ENCODE assay signal across 23 cellular contexts in the genomic region with DNA sequence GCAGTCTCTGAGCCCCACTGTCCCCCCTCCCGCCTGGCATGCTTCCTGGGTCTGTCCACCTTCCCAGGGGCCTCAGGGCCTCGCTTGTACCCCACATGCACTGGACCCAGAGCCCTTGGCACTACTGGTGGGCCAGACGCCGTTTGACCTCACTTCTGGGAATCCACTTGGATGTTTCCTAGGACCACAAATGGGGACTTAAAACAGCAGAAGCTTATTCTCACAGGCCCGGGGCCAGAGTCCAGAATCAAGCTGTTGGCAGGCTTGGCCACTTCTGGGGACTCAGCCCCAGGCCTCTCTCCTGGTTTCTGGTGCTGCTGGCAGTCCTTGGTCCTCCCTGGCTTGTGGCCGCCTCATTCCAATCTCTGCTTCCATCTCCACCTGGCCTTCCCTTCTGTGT.
"Had no signal": no experiment of that assay in that cellular context is flagged by ENCODE, and none has a peak within 500 bp of the region (broad histone marks: within the 10 kb centered on the region; RNA-seq: fewer than 3 reads in every experiment).

No MANE protein-coding gene starts in this region.

- H3K36me3 Mint-ChIP-seq: immature natural killer cell; natural killer cell treated with Interleukin-12 subunit alpha and Interleukin-12 subunit beta and Interleukin-15 and Interleukin-18, amount 100 ng/mL, for 72 hours; stimulated activated effector memory CD8-positive, alpha-beta T cell treated with anti-CD3 and anti-CD28 coated beads, Interleukin-12 subunit alpha, Interleukin-12 subunit beta, amount 100 ng/mL, for 72 hours had no signal

- H3K27me3 ChIP-seq: body of pancreas, cardiac muscle cell, heart right ventricle, upper lobe of right lung had no signal

- H3K27ac ChIP-seq: body of pancreas, cardiac muscle cell, heart right ventricle, thoracic aorta, upper lobe of right lung, VCaP had no signal

- H3K4me1 Mint-ChIP-seq: activated CD4-positive, alpha-beta T cell treated with anti-CD3 and anti-CD28 coated beads, Interleukin-2, amount 10 ng/mL, durations not matched to agents 7 days and 5 days; activated naive CD8-positive, alpha-beta T cell treated with anti-CD3 and anti-CD28 coated beads, Interleukin-2, amount 50 U/mL, for 24 hours; immature natural killer cell; stimulated activated effector memory CD8-positive, alpha-beta T cell treated with anti-CD3 and anti-CD28 coated beads, Interleukin-12 subunit alpha, Interleukin-12 subunit beta, amount 100 ng/mL, for 72 hours had no signal

- H3K4me3 Mint-ChIP-seq: activated CD4-positive, alpha-beta T cell treated with anti-CD3 and anti-CD28 coated beads, Interleukin-2, amount 10 ng/mL, durations not matched to agents 7 days and 5 days; activated CD8-positive, alpha-beta T cell treated with anti-CD3 and anti-CD28 coated beads, Interleukin-2, amount 10 ng/mL, durations not matched to agents 7 days and 5 days; activated naive CD8-positive, alpha-beta T cell treated with anti-CD3 and anti-CD28 coated beads, Interleukin-2, amount 50 U/mL, for 24 hours; activated T-helper 1 cell treated with anti-CD3 and anti-CD28 coated beads, Interleukin-12 subunit alpha, Interleukin-12 subunit beta, Interleukin-2, Interleukin-4 antibody, amounts not matched to agents 30 ng/mL and 10 ng/mL and 1 ng/mL, durations not matched to agents 14 hours and 24 hours and 36 hours; dendritic cell treated with granulocyte-macrophage colony-stimulating factor and Interleukin-4, amounts not matched to agents 40 ng/mL and 50 ng/mL, for 4 days; immature natural killer cell; natural killer cell treated with Interleukin-12 subunit alpha and Interleukin-12 subunit beta and Interleukin-15 and Interleukin-18, amount 100 ng/mL, for 72 hours; stimulated activated effector memory CD8-positive, alpha-beta T cell treated with anti-CD3 and anti-CD28 coated beads, Interleukin-12 subunit alpha, Interleukin-12 subunit beta, amount 100 ng/mL, for 72 hours had no signal

- H3K27me3 Mint-ChIP-seq: activated CD4-positive, alpha-beta T cell treated with anti-CD3 and anti-CD28 coated beads, Interleukin-2, amount 10 ng/mL, durations not matched to agents 7 days and 5 days; activated naive CD8-positive, alpha-beta T cell treated with anti-CD3 and anti-CD28 coated beads, Interleukin-2, amount 50 U/mL, for 24 hours; natural killer cell treated with Interleukin-12 subunit alpha and Interleukin-12 subunit beta and Interleukin-15 and Interleukin-18, amount 100 ng/mL, for 72 hours had no signal

- DNase-seq: activated CD4-positive, alpha-beta T cell treated with anti-CD3 and anti-CD28 coated beads, Interleukin-2, amount 10 ng/mL, durations not matched to agents 7 days and 5 days; activated CD4-positive, CD25-positive, alpha-beta regulatory T cell treated with anti-CD3 and anti-CD28 coated beads, Interleukin-2, amount 50 U/mL, for 72 hours; activated CD8-positive, alpha-beta T cell treated with anti-CD3 and anti-CD28 coated beads, Interleukin-2, amount 10 ng/mL, durations not matched to agents 7 days and 5 days; activated gamma-delta T cell; activated naive CD4-positive, alpha-beta T cell treated with anti-CD3 and anti-CD28 coated beads, Interleukin-2, amount 50 U/mL, for 16 hours; activated naive CD8-positive, alpha-beta T cell treated with anti-CD3 and anti-CD28 coated beads, Interleukin-2, amount 50 U/mL, for 24 hours; body of pancreas; effector CD4-positive, alpha-beta T cell; heart right ventricle; immature natural killer cell; left ventricle myocardium superior; mammary epithelial cell; occipital lobe; stimulated activated CD4-positive, alpha-beta T cell treated with anti-CD3 and anti-CD28 coated beads, Interleukin-2, amount 100 ng/mL, for 24 hours; SW 1271; upper lobe of right lung had no signal

- H3K36me3 ChIP-seq: cardiac muscle cell, heart right ventricle, thoracic aorta, upper lobe of right lung had no signal

- H3K9me3 ChIP-seq: body of pancreas, heart right ventricle, thoracic aorta, upper lobe of right lung had no signal

- H3K27ac Mint-ChIP-seq: activated CD4-positive, alpha-beta T cell treated with anti-CD3 and anti-CD28 coated beads, Interleukin-2, amount 10 ng/mL, durations not matched to agents 7 days and 5 days; activated CD8-positive, alpha-beta T cell treated with anti-CD3 and anti-CD28 coated beads, Interleukin-2, amount 10 ng/mL, durations not matched to agents 7 days and 5 days; activated naive CD8-positive, alpha-beta T cell treated with anti-CD3 and anti-CD28 coated beads, Interleukin-2, amount 50 U/mL, for 24 hours; activated T-helper 1 cell treated with anti-CD3 and anti-CD28 coated beads, Interleukin-12 subunit alpha, Interleukin-12 subunit beta, Interleukin-2, Interleukin-4 antibody, amounts not matched to agents 30 ng/mL and 10 ng/mL and 1 ng/mL, durations not matched to agents 14 hours and 24 hours and 36 hours; dendritic cell treated with granulocyte-macrophage colony-stimulating factor and Interleukin-4, amounts not matched to agents 40 ng/mL and 50 ng/mL, for 4 days; immature natural killer cell; natural killer cell treated with Interleukin-12 subunit alpha and Interleukin-12 subunit beta and Interleukin-15 and Interleukin-18, amount 100 ng/mL, for 72 hours; stimulated activated effector memory CD8-positive, alpha-beta T cell treated with anti-CD3 and anti-CD28 coated beads, Interleukin-12 subunit alpha, Interleukin-12 subunit beta, amount 100 ng/mL, for 72 hours had no signal

- H3K9me3 Mint-ChIP-seq: activated CD4-positive, alpha-beta T cell treated with anti-CD3 and anti-CD28 coated beads, Interleukin-2, amount 10 ng/mL, durations not matched to agents 7 days and 5 days; activated naive CD8-positive, alpha-beta T cell treated with anti-CD3 and anti-CD28 coated beads, Interleukin-2, amount 50 U/mL, for 24 hours; activated T-helper 1 cell treated with anti-CD3 and anti-CD28 coated beads, Interleukin-12 subunit alpha, Interleukin-12 subunit beta, Interleukin-2, Interleukin-4 antibody, amounts not matched to agents 30 ng/mL and 10 ng/mL and 1 ng/mL, durations not matched to agents 14 hours and 24 hours and 36 hours; dendritic cell treated with granulocyte-macrophage colony-stimulating factor and Interleukin-4, amounts not matched to agents 40 ng/mL and 50 ng/mL, for 4 days; immature natural killer cell; natural killer cell treated with Interleukin-12 subunit alpha and Interleukin-12 subunit beta and Interleukin-15 and Interleukin-18, amount 100 ng/mL, for 72 hours; stimulated activated effector memory CD8-positive, alpha-beta T cell treated with anti-CD3 and anti-CD28 coated beads, Interleukin-12 subunit alpha, Interleukin-12 subunit beta, amount 100 ng/mL, for 72 hours had no signal

- H3K4me3 ChIP-seq: body of pancreas, cardiac muscle cell, heart right ventricle, thoracic aorta, upper lobe of right lung had no signal

- H3K4me1 ChIP-seq: body of pancreas, heart right ventricle, upper lobe of right lung had no signal
